In the genomic region with DNA sequence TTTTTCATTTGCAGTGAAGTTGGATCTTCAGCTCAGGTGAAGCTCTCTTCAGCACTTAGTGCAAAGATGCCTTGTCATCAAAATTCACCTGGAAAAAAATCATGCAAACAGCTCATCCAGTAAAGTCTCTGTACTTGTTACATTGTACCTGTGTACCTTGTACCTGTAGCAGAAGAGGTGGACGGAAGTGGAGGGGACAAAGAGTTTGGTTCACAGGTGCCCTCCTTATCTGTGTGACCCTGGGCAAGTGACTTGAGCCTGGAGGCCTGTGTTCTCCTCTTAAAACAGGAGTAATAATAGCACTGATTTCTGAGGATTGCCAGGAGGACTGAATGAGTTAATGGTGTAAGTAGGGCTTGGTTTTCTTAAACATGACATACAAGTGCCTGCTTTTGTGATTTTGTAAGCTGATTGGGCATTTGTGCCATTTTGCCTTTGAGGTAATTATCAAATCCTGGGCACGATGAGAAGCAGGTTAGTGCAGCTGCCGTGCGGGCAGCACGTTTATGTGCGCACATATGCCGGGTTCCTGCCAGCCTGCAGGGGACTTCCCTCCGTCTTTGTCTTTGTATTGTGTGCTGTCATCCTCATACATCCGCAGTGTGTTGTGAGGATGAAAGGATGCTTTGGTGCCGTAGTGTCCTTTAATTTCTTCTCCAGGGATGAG, we compare ENCODE assay signal across 18 cellular contexts. TPM values are rescaled to one million over a fixed set of nuclear protein-coding genes. Genes with fewer than 3 reads are reported as not detected.
A peak's percentile ranks its signal among the peaks of the same experiment; 100 is the strongest.
DNase-seq lines count a peak whose midpoint lies in the region; ATAC-seq, FAIRE-seq and TF ChIP-seq lines count a peak whose summit lies in the region.
"Had no signal": no experiment of that assay in that cellular context is flagged by ENCODE, and none has a peak within 500 bp of the region (broad histone marks: within the 10 kb centered on the region; RNA-seq: fewer than 3 reads in every experiment).

No MANE protein-coding gene starts in this region.

- no peak for DNase-seq in K562 (ENCODE audit: extremely low read depth in 1 of 4, low spot score in 3 of 4)
- DNase-seq in stimulated activated naive CD4-positive, alpha-beta T cell (lab: John Stamatoyannopoulos, UW): no peak
- DNase-seq in GM19239 (ENCODE audit: insufficient read length, low spot score): no peak
- DNase-seq: Calu3; CD4-positive, alpha-beta T cell; DMS53; H9; Kasumi-1; MM.1S; NCI-H2107; NCI-H226; NCI-H524 treated with DMSO at 0.1 percent for 48 hours; Peyer's patch; SHP77 had no signal

- peak overlapping the region; percentile 99 for H3K4me2 ChIP-seq in BLaER1
- no peak overlapping the region for H3K4me2 ChIP-seq in K562 (ENCODE audit: insufficient read depth, low read length)

- CTCF ChIA-PET in K562 (lab: Yijun Ruan, JAX; ENCODE audit: low intra/inter-chr PET ratio): no interaction called here

- H3K4me3 ChIP-seq in BLaER1 (no peak overlapping the region), K562 (no peak overlapping the region), liver (ENCODE audit: low read depth in 1 of 3, low read length in 3 of 3) (no peak overlapping the region), skeletal muscle tissue (ENCODE audit: low read length in 3 of 3) (peak overlapping the region in 2 of 3 donors; percentile 28 to 41)
- H3K4me3 ChIP-seq: Peyer's patch had no signal

- 66% methylated on average over 10 of the region's 10 CpGs for WGBS in K562 (ENCODE audit: insufficient coverage, low coverage, missing lambda C conversion rate)
- 87% methylated on average over 10 of the region's 10 CpGs for WGBS in liver

- H4K20me1 ChIP-seq in BLaER1: no peaks in the 10 kb centered on the region
- H4K20me1 ChIP-seq in K562 (replicated peaks; ENCODE audit: control insufficient read depth, insufficient read depth, low read length): peaks cover 5% of the 10 kb centered on the region; the same call in 1 of the 2 replicates

- in situ Hi-C loops in K562 (cut with MboI): no loop called here

- H3K9ac ChIP-seq in BLaER1: no peak overlapping the region
- H3K9ac ChIP-seq in K562 (ENCODE audit: insufficient read depth in 1 of 2, low read depth in 2 of 2, low read length in 2 of 2): no peak overlapping the region
- H3K9ac ChIP-seq in liver (ENCODE audit: low read depth in 1 of 2, low read length in 2 of 2): no peak overlapping the region
- peak overlapping the region in 1 of 3 donors; percentile 57 for H3K9ac ChIP-seq in skeletal muscle tissue (ENCODE audit: low read depth in 1 of 3, low read length in 3 of 3)

- TF ChIP-seq RAD21 in K562 (CRISPR knock-in tag; conservative IDR thresholded peaks at IDR 0.05 in 1 of 2, IDR thresholded peaks at IDR 0.05 in 1 of 2): no peak
- TF ChIP-seq RAD21 in liver (IDR thresholded peaks at IDR 0.05): no peak

- no peaks in the 10 kb centered on the region for H3K9me1 ChIP-seq in K562 (ENCODE audit: control insufficient read depth, insufficient read depth, low read length)

- H3K9me3 ChIP-seq in BLaER1 (no peaks in the 10 kb centered on the region), K562 (replicated peaks; ENCODE audit: control insufficient read depth, insufficient read depth, low read depth, low read length) (no peaks in the 10 kb centered on the region), liver (ENCODE audit: control insufficient read depth in 4 of 4, low read length in 3 of 4) (no peaks in the 10 kb centered on the region), skeletal muscle tissue (ENCODE audit: control insufficient read depth in 3 of 3, low read length in 3 of 3) (no peaks in the 10 kb centered on the region)
- H3K9me3 ChIP-seq: Peyer's patch had no signal

- BruUV-seq in K562 (replicated peaks; lab: Mats Ljungman, UMichigan): no TSS peak

- no peak for TF ChIP-seq POLR2A in K562 (conservative IDR thresholded peaks at IDR 0.05)

- POLR2A ChIA-PET in K562 (lab: Yijun Ruan, JAX): no interaction called here

- H3K27ac ChIP-seq in BLaER1: no peak overlapping the region
- no peak overlapping the region for H3K27ac ChIP-seq in K562 (ENCODE audit: extremely low read depth, low read depth, low read length)
- H3K27ac ChIP-seq in liver (ENCODE audit: low read depth in 1 of 2, low read length in 2 of 2): peak overlapping the region; percentile 66 to 67
- no peak overlapping the region for H3K27ac ChIP-seq in skeletal muscle tissue (ENCODE audit: low read depth, low read length)

- H3K79me2 ChIP-seq in K562 (ENCODE audit: control insufficient read depth, insufficient read depth, low read length): no peaks in the 10 kb centered on the region

- intact Hi-C loops in K562 (cut with micrococcal nuclease): no loop called here

- no peak overlapping the region for H2AFZ ChIP-seq in K562 (ENCODE audit: low read depth, low read length)

- H3K4me1 ChIP-seq in BLaER1 (peaks cover 87% of the 10 kb centered on the region), K562 (replicated peaks in 1 of 2; ENCODE audit: control insufficient read depth in 2 of 2, insufficient read depth in 2 of 2, low read length in 2 of 2) (peaks cover 4 to 31% of the 10 kb centered on the region in 2 experiments; a peak in 2 of 5 replicates), liver (ENCODE audit: control insufficient read depth in 4 of 4, insufficient read depth in 4 of 4, low read length in 3 of 4) (peaks cover 15 to 30% (median 23%) of the 10 kb centered on the region in 4 donors), skeletal muscle tissue (ENCODE audit: control insufficient read depth in 3 of 3, insufficient read depth in 3 of 3, low read length in 3 of 3) (peaks cover 11 to 48% (median 28%) of the 10 kb centered on the region in 3 donors)
- H3K4me1 ChIP-seq: Peyer's patch had no signal

- TF ChIP-seq EP300 in K562 (IDR thresholded peaks at IDR 0.05; ENCODE audit: low read length): no peak

- H3K27me3 ChIP-seq in BLaER1 (no peaks in the 10 kb centered on the region), K562 (ENCODE audit: control insufficient read depth in 2 of 2, insufficient read depth in 2 of 2, low read length in 2 of 2) (peaks cover 0 to 35% of the 10 kb centered on the region in 2 experiments; a peak in 2 of 5 replicates), liver (ENCODE audit: control insufficient read depth in 4 of 4, insufficient read depth in 4 of 4, low read length in 3 of 4) (no peaks in the 10 kb centered on the region), skeletal muscle tissue (ENCODE audit: control insufficient read depth in 3 of 3, insufficient read depth in 3 of 3, low read length in 3 of 3) (peaks cover 0 to 8% (median 0%) of the 10 kb centered on the region in 3 donors)
- H3K27me3 ChIP-seq: Peyer's patch had no signal

- H3K36me3 ChIP-seq in BLaER1: peaks cover 35% of the 10 kb centered on the region
- H3K36me3 ChIP-seq in K562 (ENCODE audit: control insufficient read depth, insufficient read depth, low read length): no peaks in the 10 kb centered on the region
- no peaks in the 10 kb centered on the region for H3K36me3 ChIP-seq in liver (ENCODE audit: control insufficient read depth in 4 of 4, insufficient read depth in 3 of 4, low read depth in 1 of 4, low read length in 3 of 4)
- peaks cover 0 to 3% (median 0%) of the 10 kb centered on the region in 3 donors for H3K36me3 ChIP-seq in skeletal muscle tissue (ENCODE audit: control insufficient read depth in 3 of 3, insufficient read depth in 3 of 3, low read length in 3 of 3)
- H3K36me3 ChIP-seq: Peyer's patch had no signal

- no peak for FAIRE-seq in K562 (lab: Jason Lieb, UNC)
- FAIRE-seq in GM19239 (lab: Jason Lieb, UNC): no peak

- TF ChIP-seq CTCF in K562 (IDR thresholded peaks at IDR 0.05 in 2 of 3, conservative IDR thresholded peaks at IDR 0.05 in 1 of 3; ENCODE audit: insufficient read depth in 2 of 3, low read depth in 1 of 3, low read length in 3 of 3) (no peak), liver (IDR thresholded peaks at IDR 0.05; ENCODE audit: low read depth, low read length, missing input control) (no peak)

- ATAC-seq in K562 (no peak), GM19397 (IDR thresholded peaks at IDR 0.05; ENCODE audit: unreplicated experiment) (no peak)

TF ChIP-seq in K562, 482 proteins besides CTCF, POLR2A, EP300 and RAD21 (continues in another document):
- peak; percentile 64; the same call in 1 of the 2 replicates for TF ChIP-seq MAFK (IDR thresholded peaks at IDR 0.05; ENCODE audit: low read length)
- TF ChIP-seq MAFF (IDR thresholded peaks at IDR 0.05; ENCODE audit: low read length): peak; percentile 35; the same call in 1 of the 2 replicates
- TF ChIP-seq ZNF316 (IDR thresholded peaks at IDR 0.05): peak; percentile 88
- peak; percentile 79 for TF ChIP-seq MAFG (tag; conservative IDR thresholded peaks at IDR 0.05)
- TF ChIP-seq C11orf30 (IDR thresholded peaks at IDR 0.05; ENCODE audit: low read depth): peak; percentile 79
- TF ChIP-seq SMC3 (conservative IDR thresholded peaks at IDR 0.05; ENCODE audit: insufficient read depth, low read depth, low read length): no peak

TF ChIP-seq in liver, 16 proteins besides CTCF, POLR2A, EP300 and RAD21 (continues in another document):
- TF ChIP-seq, protein P1, sequence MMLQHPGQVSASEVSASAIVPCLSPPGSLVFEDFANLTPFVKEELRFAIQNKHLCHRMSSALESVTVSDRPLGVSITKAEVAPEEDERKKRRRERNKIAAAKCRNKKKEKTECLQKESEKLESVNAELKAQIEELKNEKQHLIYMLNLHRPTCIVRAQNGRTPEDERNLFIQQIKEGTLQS (IDR thresholded peaks at IDR 0.05): no peak
- TF ChIP-seq JUND (IDR thresholded peaks at IDR 0.05) (no peak), YY1 (IDR thresholded peaks at IDR 0.05) (no peak), SP1 (IDR thresholded peaks at IDR 0.05) (peak; percentile 36), HNF4G (IDR thresholded peaks at IDR 0.05) (peak; percentile 68), RXRA (IDR thresholded peaks at IDR 0.05) (peak; percentile 23 to 33), HNF4A (conservative IDR thresholded peaks at IDR 0.05) (peak; percentile 74 to 89)

RNA-seq across cellular contexts. Expression of a gene that starts 54.2 kb away (rescaled TPM):
- 11.2 and 13.0 TPM in 2 replicates for total RNA-seq in K562 (2011; cell fraction: chromatin; rRNA removed; ENCODE audit: low replicate concordance)
- 8.5 and 12.1 TPM in 2 replicates for total RNA-seq in K562 (2011; cell fraction: nucleolus; rRNA removed)
- 8.5 and 11.0 TPM in 2 replicates for total RNA-seq in K562 (2011; cell fraction: nucleoplasm; rRNA removed)
- total RNA-seq in K562 (2014; rRNA removed) (3.3 and 4.4 TPM in 2 replicates), K562 (2014; rRNA removed; fragmentation: Illumina TruSeq; extraction: Trizol) (4.4 and 4.7 TPM in 2 replicates), K562 (2015; rRNA removed; fragmentation: Illumina TruSeq; extraction: Trizol) (3.2 and 3.4 TPM in 2 replicates), K562 (2021) (11.7 and 12.8 TPM in 2 replicates), liver (1 to 10 TPM; 5.8 to 7.1 TPM), skeletal muscle tissue (7.8 TPM)
- polyA plus RNA-seq in K562 (2011; rRNA removed) (2.3 and 13.2 TPM in 2 replicates), K562 (2014; fragmentation: Illumina TruSeq; extraction: Trizol) (3.8 TPM in 2 replicates), K562 (2014; fragmentation: Nextera tagmentation; extraction: Ambion mirVana) (1 to 10 TPM; 1.7 to 2.0 TPM), K562 (2014; rRNA removed) (2.9 and 4.6 TPM in 2 replicates), liver (1 to 10 TPM; 2.7 to 3.4 TPM)
- 2.6 and 6.7 TPM in 2 replicates for polyA plus RNA-seq in K562 (2011; cell fraction: cytosol; rRNA removed)
- polyA plus RNA-seq in K562 (2011; cell fraction: nucleus; rRNA removed): 17.3 and 66.1 TPM in 2 replicates
- 6.1 and 17.1 TPM in 2 replicates for polyA plus RNA-seq in K562 (2012)
- polyA minus RNA-seq in K562 (2011; rRNA and poly(A)+ RNA removed): 1.8 and 14.4 TPM in 2 replicates
- polyA minus RNA-seq in K562 (2011; cell fraction: cytosol; rRNA and poly(A)+ RNA removed): 1.7 and 12.6 TPM in 2 replicates
- 7.0 and 20.3 TPM in 2 replicates for polyA minus RNA-seq in K562 (2011; cell fraction: nucleus; rRNA and poly(A)+ RNA removed)
- total RNA-seq: Calu3 had no signal

Comparison
In these comparisons a context has a peak if more than half of its experiments do, and no peak if none do; other contexts are left out.
1. H3K27ac ChIP-seq: peak in liver (2 of 2); none in BLaER1 (single experiment), K562 (single experiment) and skeletal muscle tissue (single experiment).
2. H3K4me3 ChIP-seq: peak in skeletal muscle tissue (2 of 3); none in BLaER1 (single experiment), K562 (single experiment) and liver (0 of 3).